12 cellular contexts compared by ENCODE assay signal in genomic region chr2:12321017-12321641, GRCh38.
DNase-seq lines count a peak whose midpoint lies in the region; ATAC-seq and TF ChIP-seq lines count a peak whose summit lies in the region.
"Had no signal": no experiment of that assay in that cellular context is flagged by ENCODE, and none has a peak within 500 bp of the region (broad histone marks: within the 10 kb centered on the region; RNA-seq: fewer than 3 reads in every experiment).

No MANE protein-coding gene starts in this region.

- H3K27me3 ChIP-seq in kidney epithelial cell (ENCODE audit: control insufficient read depth, insufficient read depth, low read length) (no peaks in the 10 kb centered on the region), testis (no peaks in the 10 kb centered on the region)

- intact Hi-C loops in testis (cut with DNase I; ENCODE audit: low total_unique reads) = no loop called here

- TF ChIP-seq POLR2A in testis (IDR thresholded peaks at IDR 0.05) = no peak

- DNase-seq in HT1080 (ENCODE audit: low read depth) (peak; percentile 96), kidney epithelial cell (ENCODE audit: low read depth) (peak; percentile 86), testis (peak; percentile 75), NCI-H1105 treated with DMSO at 0.1 percent for 48 hours (lab: John Stamatoyannopoulos, UW) (no peak)
- DNase-seq in activated CD4-positive, CD25-positive, alpha-beta regulatory T cell treated with anti-CD3 and anti-CD28 coated beads, Interleukin-2, amount 50 U/mL, for 72 hours = no peak
- DNase-seq: activated naive CD8-positive, alpha-beta T cell treated with anti-CD3 and anti-CD28 coated beads, Interleukin-2, amount 50 U/mL, for 24 hours; immature natural killer cell; NCI-H1105 had no signal

- peaks cover 43% of the 10 kb centered on the region for H3K4me1 Mint-ChIP-seq in brain

- H3K36me3 Mint-ChIP-seq in brain = no peaks in the 10 kb centered on the region
- H3K36me3 Mint-ChIP-seq: immature natural killer cell had no signal

- peak overlapping the region in 1 of 2 donors; percentile 14 for H3K27ac ChIP-seq in testis

- peaks cover 23% of the 10 kb centered on the region for H3K4me1 ChIP-seq in testis

- no peaks in the 10 kb centered on the region for H3K9me3 Mint-ChIP-seq in brain
- H3K9me3 Mint-ChIP-seq: activated naive CD8-positive, alpha-beta T cell treated with anti-CD3 and anti-CD28 coated beads, Interleukin-2, amount 50 U/mL, for 24 hours; immature natural killer cell; T-helper 2 cell treated with Interferon-gamma antibody and Interleukin-4, amounts not matched to agents 5 μg/mL and 100 μg/mL, for 36 hours had no signal

- H3K9me3 ChIP-seq in testis = no peaks in the 10 kb centered on the region

- no peaks in the 10 kb centered on the region for H3K36me3 ChIP-seq in kidney epithelial cell (ENCODE audit: control insufficient read depth, insufficient read depth, low read length)
- H3K36me3 ChIP-seq in testis (ENCODE audit: low read depth, missing control alignments) = no peaks in the 10 kb centered on the region

- no peak for ATAC-seq in GM21390 (IDR thresholded peaks at IDR 0.05; ENCODE audit: unreplicated experiment)
- ATAC-seq in HG03354 (IDR thresholded peaks at IDR 0.05; ENCODE audit: poor library complexity, severe bottlenecking, unreplicated experiment) = no peak
- ATAC-seq: activated naive CD8-positive, alpha-beta T cell treated with anti-CD3 and anti-CD28 coated beads, Interleukin-2, amount 50 U/mL, for 24 hours had no signal

- TF ChIP-seq CTCF in brain (conservative IDR thresholded peaks at IDR 0.05) = no peak
- peak; percentile 24 for TF ChIP-seq CTCF in kidney epithelial cell (IDR thresholded peaks at IDR 0.05; ENCODE audit: insufficient read depth, low read length, poor library complexity, severe bottlenecking)
- TF ChIP-seq CTCF in testis (IDR thresholded peaks at IDR 0.05) = no peak

- H3K27ac Mint-ChIP-seq in brain = peak overlapping the region in 3 of 5 experiments; percentile 18 to 79 (median 31)
- H3K27ac Mint-ChIP-seq: immature natural killer cell; T-helper 2 cell treated with Interferon-gamma antibody and Interleukin-4, amounts not matched to agents 5 μg/mL and 100 μg/mL, for 36 hours had no signal

- peak overlapping the region in 1 of 5 experiments; percentile 45 for H3K4me3 Mint-ChIP-seq in brain
- H3K4me3 Mint-ChIP-seq: activated naive CD8-positive, alpha-beta T cell treated with anti-CD3 and anti-CD28 coated beads, Interleukin-2, amount 50 U/mL, for 24 hours; T-helper 2 cell treated with Interferon-gamma antibody and Interleukin-4, amounts not matched to agents 5 μg/mL and 100 μg/mL, for 36 hours had no signal

- H3K4me3 ChIP-seq in kidney epithelial cell (ENCODE audit: low read depth, low read length) (no peak overlapping the region), testis (no peak overlapping the region)

- 32 to 36% methylated on average over 7 of the region's 7 CpGs for whole genome bisulfite sequencing in testis, 2 donors

- no peaks in the 10 kb centered on the region for H3K27me3 Mint-ChIP-seq in brain
- H3K27me3 Mint-ChIP-seq: activated naive CD8-positive, alpha-beta T cell treated with anti-CD3 and anti-CD28 coated beads, Interleukin-2, amount 50 U/mL, for 24 hours had no signal

Comparison
In these comparisons a context has a peak if more than half of its experiments do, and no peak if none do; other contexts are left out.
1. DNase-seq: peak in HT1080 (single experiment), kidney epithelial cell (single experiment) and testis (single experiment); none in activated CD4-positive, CD25-positive, alpha-beta regulatory T cell treated with anti-CD3 and anti-CD28 coated beads, Interleukin-2, amount 50 U/mL, for 72 hours (single experiment) and NCI-H1105 treated with DMSO at 0.1 percent for 48 hours (single experiment).